ENCODE assay signal across 17 cellular contexts in genomic region chr17:27269978-27270377, GRCh38.
"Had no signal": no experiment of that assay in that cellular context is flagged by ENCODE, and none has a peak within 500 bp of the region (broad histone marks: within the 10 kb centered on the region; RNA-seq: fewer than 3 reads in every experiment).

No MANE protein-coding gene starts in this region.

- H3K27me3 ChIP-seq: SJSA1 had no signal

- H3K4me3 ChIP-seq: SJSA1, SK-N-MC had no signal

- H3K36me3 ChIP-seq: SJSA1 had no signal

- H3K27ac ChIP-seq: SJSA1, SK-N-MC had no signal

- H3K9me3 ChIP-seq: SJSA1 had no signal

- H3K4me1 ChIP-seq: SJSA1 had no signal

- DNase-seq: KBM-7, NCI-H1092, NCI-H1436, NCI-H187, NCI-H2029, NCI-H2081 treated with DMSO at 0.1 percent for 48 hours, NCI-H2171, NCI-H226, NCI-H446, NCI-H510A, NCI-H524 treated with DMSO at 0.1 percent for 48 hours, NCI-H69, NCI-H774, Right ventricle myocardium superior, SIG-M5 had no signal
